Comparison of ENCODE assay signal across 8 cellular contexts in genomic region chr19:58150328-58150921, GRCh38. TPM values are rescaled to one million over a fixed set of nuclear protein-coding genes. Genes with fewer than 3 reads are reported as not detected.
A peak's percentile ranks its signal among the peaks of the same experiment; 100 is the strongest.
DNase-seq lines count a peak whose midpoint lies in the region; ATAC-seq and TF ChIP-seq lines count a peak whose summit lies in the region.

Gene ZNF329 (minus strand): TSS chr19:58150789. CDS start chr19:58129503, 21,286 bp downstream.

- H3K4me1 Mint-ChIP-seq in CD14-positive monocyte (peaks cover 12% of the 10 kb centered on the region), nephron (peaks cover 10% of the 10 kb centered on the region)

- peaks cover 27 to 80% (median 76%) of the 10 kb centered on the region in 7 donors for H3K9me3 Mint-ChIP-seq in CD14-positive monocyte
- H3K9me3 Mint-ChIP-seq in nephron: peaks cover 53% of the 10 kb centered on the region

- H3K27ac Mint-ChIP-seq in CD14-positive monocyte (peak within 1 kb of the TSS in 5 of 7 donors; percentile 7 to 80 (median 33)), nephron (peak within 1 kb of the TSS; percentile 66 to 69 (median 69))

- peak within 1 kb of the TSS; percentile 82 to 90 for H3K4me3 Mint-ChIP-seq in CD14-positive monocyte
- peak within 1 kb of the TSS; percentile 89 to 96 (median 90) for H3K4me3 Mint-ChIP-seq in nephron

- peaks cover 3 to 9% of the 10 kb centered on the region in 2 donors for H3K36me3 Mint-ChIP-seq in CD14-positive monocyte
- H3K36me3 Mint-ChIP-seq in nephron (ENCODE audit: low read depth): peaks cover 69% of the 10 kb centered on the region

- TF ChIP-seq CTCF in CD14-positive monocyte (IDR thresholded peaks at IDR 0.05) (no peak), nephron (IDR thresholded peaks at IDR 0.05; ENCODE audit: unreplicated experiment in 3 of 3) (no peak)

- intact Hi-C loops in CD14-positive monocyte (cut with micrococcal nuclease): loop anchor here (2.0 to 10.0 kb wide), 6 partner anchors 52 to 1046 kb away; partner anchors contain the start of genes TRAPPC2B (in 1 of the 2), ZNF417 (in 1 of the 2), ZNF547 (in 1 of the 2) and ZNF606 (in 1 of the 2)

- DNase-seq in CD14-positive monocyte (ENCODE audit: low spot score): peak; percentile 77
- peak; percentile 98 for DNase-seq in HuH-7.5 (ENCODE audit: low spot score)
- peak; percentile 77 for DNase-seq in RPMI8226
- peak; percentile 84 for DNase-seq in activated effector memory CD4-positive, alpha-beta T cell treated with Interleukin-2 at 50 U/mL for 16 hours
- DNase-seq in fibroblast of the conjunctiva (ENCODE audit: low read depth): peak; percentile 67
- DNase-seq in stimulated activated naive CD4-positive, alpha-beta T cell treated with Interleukin-2 at 50 U/mL for 16 hours (lab: John Stamatoyannopoulos, UW): peak; percentile 84

- ATAC-seq in GM21360 (IDR thresholded peaks at IDR 0.05; ENCODE audit: unreplicated experiment): peak; percentile 44

- H3K27me3 Mint-ChIP-seq in CD14-positive monocyte (ENCODE audit: low read depth in 3 of 3) (peaks cover 2 to 10% (median 7%) of the 10 kb centered on the region in 3 donors), nephron (ENCODE audit: low read depth) (no peaks in the 10 kb centered on the region)

RNA-seq across cellular contexts. Expression of gene ZNF329, which starts in this region (rescaled TPM):
- 1 to 10 TPM in 1 of 2 donors, under 1 TPM in 1; 0.56 to 1.2 TPM for polyA plus RNA-seq in CD14-positive monocyte

Comparison
In these comparisons a context has a peak if more than half of its experiments do, and no peak if none do; other contexts are left out.
1. Peak in every context shown above with its lines: DNase-seq and ATAC-seq.